ENCODE assay signal across 31 cellular contexts in genomic region chr18:39007523-39007922, GRCh38.
A peak's percentile ranks its signal among the peaks of the same experiment; 100 is the strongest.
DNase-seq lines count a peak whose midpoint lies in the region; ATAC-seq and TF ChIP-seq lines count a peak whose summit lies in the region.
"Had no signal": no experiment of that assay in that cellular context is flagged by ENCODE, and none has a peak within 500 bp of the region (broad histone marks: within the 10 kb centered on the region; RNA-seq: fewer than 3 reads in every experiment).

No MANE protein-coding gene starts in this region.

- ATAC-seq in GM21529 (IDR thresholded peaks at IDR 0.05; ENCODE audit: unreplicated experiment) (no peak), left ventricle myocardium superior (no peak)
- ATAC-seq: A549; CD8-positive, alpha-beta T cell had no signal

- H3K9me2 ChIP-seq in neural cell (ENCODE audit: insufficient read depth, low read length), result no peaks in the 10 kb centered on the region

- H3K27me3 ChIP-seq in neural cell (ENCODE audit: insufficient read depth, low read depth, low read length) (no peaks in the 10 kb centered on the region), neuron (ENCODE audit: insufficient read depth, low read length) (no peaks in the 10 kb centered on the region)
- H3K27me3 ChIP-seq: BE2C; BLaER1; BLaER1 treated with 17β-estradiol and CSF1 and Interleukin-3, amounts not matched to agents 10 nM and 100 nM had no signal

- no peak overlapping the region for H3K4me2 ChIP-seq in neural cell (ENCODE audit: low read length)
- H3K4me2 ChIP-seq: A549; BLaER1; BLaER1 treated with 17β-estradiol and CSF1 and Interleukin-3, amounts not matched to agents 10 nM and 100 nM had no signal

- H3K9ac ChIP-seq in neural cell (ENCODE audit: low read length), result no peak overlapping the region
- H3K9ac ChIP-seq: BLaER1; BLaER1 treated with 17β-estradiol and CSF1 and Interleukin-3, amounts not matched to agents 10 nM and 100 nM had no signal

- peak; percentile 52 for TF ChIP-seq EP300 in neural cell (conservative IDR thresholded peaks at IDR 0.05; ENCODE audit: poor library complexity, severe bottlenecking)

- no peak overlapping the region for H2AFZ ChIP-seq in neural cell (ENCODE audit: low read depth, low read length)
- peak overlapping the region; percentile 33 for H2AFZ ChIP-seq in neuron (ENCODE audit: low read depth, low read length)

- no peak for TF ChIP-seq CTCF in neural cell (IDR thresholded peaks at IDR 0.05; ENCODE audit: poor library complexity, severe bottlenecking)

- H3K9me3 ChIP-seq in neural cell (ENCODE audit: low read length), result no peaks in the 10 kb centered on the region
- H3K9me3 ChIP-seq in neuron (ENCODE audit: low read length), result no peaks in the 10 kb centered on the region
- H3K9me3 ChIP-seq: A549, BE2C, Caco-2 had no signal

- TF ChIP-seq RAD21 in neural cell (conservative IDR thresholded peaks at IDR 0.05), result peak; percentile 9

- no peaks in the 10 kb centered on the region for H3K36me3 ChIP-seq in neural cell (ENCODE audit: insufficient read depth, low read length)
- H3K36me3 ChIP-seq in neuron (ENCODE audit: insufficient read depth, low read length), result no peaks in the 10 kb centered on the region
- H3K36me3 ChIP-seq: BE2C; BLaER1; BLaER1 treated with 17β-estradiol and CSF1 and Interleukin-3, amounts not matched to agents 10 nM and 100 nM had no signal

- no peaks in the 10 kb centered on the region for H3F3A ChIP-seq in neural cell (ENCODE audit: insufficient read depth, low read length, poor library complexity, severe bottlenecking)

- H3K79me2 ChIP-seq in neural cell (replicated peaks; ENCODE audit: insufficient read depth, low read length), result no peaks in the 10 kb centered on the region

- peak; percentile 3 for DNase-seq in astrocyte of the hippocampus (ENCODE audit: low read depth, low spot score)
- DNase-seq in left ventricle myocardium superior, result no peak
- DNase-seq in occipital lobe (lab: John Stamatoyannopoulos, UW), result no peak
- DNase-seq: 8988T; ACHN; AML-193; BE2C; C1 segment of cervical spinal cord; Caco-2; Calu3; CD4-positive, alpha-beta memory T cell; CD4-positive, alpha-beta T cell; CD4-positive, CD25-positive, alpha-beta regulatory T cell; CD8-positive, alpha-beta memory T cell; CD8-positive, alpha-beta T cell; COR-L47; DMS 273 treated with DMSO at 0.1 percent for 48 hours; DMS153; DMS53; DMS79; DMS79 treated with DMSO at 0.1 percent for 48 hours; DND-41; EL had no signal

- intact Hi-C loops in left ventricle myocardium superior (cut with micrococcal nuclease), result no loop called here

- H4K20me1 ChIP-seq in neural cell (ENCODE audit: insufficient read depth), result no peaks in the 10 kb centered on the region
- H4K20me1 ChIP-seq: BLaER1; BLaER1 treated with 17β-estradiol and CSF1 and Interleukin-3, amounts not matched to agents 10 nM and 100 nM had no signal

- peak overlapping the region; percentile 48 for H3K27ac ChIP-seq in neural cell (ENCODE audit: low read length)
- H3K27ac ChIP-seq: 22Rv1; A549; BLaER1; BLaER1 treated with 17β-estradiol and CSF1 and Interleukin-3, amounts not matched to agents 10 nM and 100 nM; C4-2B had no signal

- H3K4me3 ChIP-seq in neural cell (ENCODE audit: low read length) (peak overlapping the region; percentile 22), neuron (ENCODE audit: low read length) (no peak overlapping the region)
- H3K4me3 ChIP-seq: A549; BLaER1; BLaER1 treated with 17β-estradiol and CSF1 and Interleukin-3, amounts not matched to agents 10 nM and 100 nM had no signal

- H3K4me1 ChIP-seq in neuron (ENCODE audit: insufficient read depth, low read length), result peaks cover 4% of the 10 kb centered on the region
- H3K4me1 ChIP-seq: A549; BE2C; BLaER1; BLaER1 treated with 17β-estradiol and CSF1 and Interleukin-3, amounts not matched to agents 10 nM and 100 nM; Caco-2 had no signal

TF ChIP-seq in neural cell, 6 proteins besides CTCF, POLR2A, EP300 and RAD21:
- TF ChIP-seq REST (IDR thresholded peaks at IDR 0.05; ENCODE audit: borderline replicate concordance) (no peak), POLR2AphosphoS5 (IDR thresholded peaks at IDR 0.05) (peak; percentile 56)
